In genomic region chr7:155298288-155298833, GRCh38 we compare ENCODE assay signal across 8 cellular contexts. TPM values are rescaled to one million over a fixed set of nuclear protein-coding genes. Genes with fewer than 3 reads are reported as not detected.
DNase-seq lines count a peak whose midpoint lies in the region; ATAC-seq and TF ChIP-seq lines count a peak whose summit lies in the region.

No MANE protein-coding gene starts in this region.

- H3K36me3 ChIP-seq in HCT116 (ENCODE audit: control insufficient read depth in 1 of 2, insufficient read depth in 2 of 2, low read length in 2 of 2) (peaks cover 5 to 7% of the 10 kb centered on the region in 2 experiments; a peak in 3 of 4 replicates), esophagus (ENCODE audit: control insufficient read depth in 2 of 2, insufficient read depth in 2 of 2, low read length in 1 of 2) (peaks cover 4 to 8% of the 10 kb centered on the region in 2 donors), neuron (ENCODE audit: insufficient read depth, low read length) (peaks cover 29% of the 10 kb centered on the region)

- CTCF ChIA-PET in HCT116 (lab: Charles Lee) (no interaction called here), T-cell (lab: Charles Lee) (interaction anchor here in 1 of 2 donors (1.3 to 4.8 kb wide), 4 partner anchors 9 to 371 kb away, joined by 5 to 33 read pairs (median 13); no protein-coding TSS in a partner anchor)

- peak overlapping the region; percentile 89 to 91 (median 90) for H3K4me3 Mint-ChIP-seq in T-cell

- RAD21 ChIA-PET in HCT116 (lab: Charles Lee; ENCODE audit: low non-redundant PET in 1 of 2, low total read pairs in 2 of 2, uncharacterized antibody in 2 of 2, unreplicated experiment in 2 of 2): no interaction called here

- no peak for TF ChIP-seq CTCF in HCT116 (IDR thresholded peaks at IDR 0.05 in 2 of 3, conservative IDR thresholded peaks at IDR 0.05 in 1 of 3; ENCODE audit: borderline replicate concordance in 1 of 3, insufficient read depth in 1 of 3, low read depth in 2 of 3, low read length in 2 of 3)

- H3K27ac Mint-ChIP-seq in T-cell: peak overlapping the region; percentile 96 to 99

- peak overlapping the region; percentile 87 for H3K4me2 ChIP-seq in HCT116 (ENCODE audit: low read length)

- H3K27ac ChIP-seq in HCT116 (ENCODE audit: low read depth, low read length): peak overlapping the region; percentile 90
- H3K27ac ChIP-seq in esophagus (ENCODE audit: low read depth in 2 of 2, low read length in 1 of 2): peak overlapping the region; percentile 92 to 96

- TF ChIP-seq RAD21 in HCT116 (IDR thresholded peaks at IDR 0.05; ENCODE audit: low read depth): no peak

- TF ChIP-seq POLR2A in HCT116 (IDR thresholded peaks at IDR 0.05; ENCODE audit: borderline replicate concordance, extremely low read depth, insufficient read depth, insufficient read length): no peak

- H3K4me1 Mint-ChIP-seq in T-cell: peaks cover 40 to 48% (median 40%) of the 10 kb centered on the region in 3 donors

- POLR2A ChIA-PET in HCT116 (lab: Charles Lee) (no interaction called here), T-cell (lab: Charles Lee) (interaction anchor here (0.6 to 4.1 kb wide), 3 partner anchors 93 to 346 kb away, joined by 3 to 41 read pairs (median 17); no protein-coding TSS in a partner anchor)

- no peaks in the 10 kb centered on the region for H3K27me3 Mint-ChIP-seq in T-cell

- H4K20me1 ChIP-seq in HCT116 (ENCODE audit: insufficient read depth): no peaks in the 10 kb centered on the region

- peak overlapping the region; percentile 74 for H3K9ac ChIP-seq in HCT116 (ENCODE audit: low read length)

- no peaks in the 10 kb centered on the region for H3K27me3 ChIP-seq in HCT116 (ENCODE audit: insufficient read depth, low read length)
- H3K27me3 ChIP-seq in esophagus (ENCODE audit: control insufficient read depth in 1 of 2, insufficient read depth in 2 of 2, low read length in 2 of 2): no peaks in the 10 kb centered on the region
- H3K27me3 ChIP-seq in neuron (ENCODE audit: insufficient read depth, low read length): no peaks in the 10 kb centered on the region

- H2AFZ ChIP-seq in HCT116 (ENCODE audit: low read depth, low read length, poor library complexity, severe bottlenecking): no peak overlapping the region
- H2AFZ ChIP-seq in neuron (ENCODE audit: low read depth, low read length): no peak overlapping the region

- DNase-seq in DMS53 (lab: John Stamatoyannopoulos, UW) (peak; percentile 71), HCT116 (ENCODE audit: low read depth, low spot score) (no peak), T-cell (peak in 6 of 34 experiments; percentile 3 to 20 (median 11)), NCI-H2029 treated with DMSO at 0.1 percent for 48 hours (lab: John Stamatoyannopoulos, UW) (no peak), NCI-H524 treated with DMSO at 0.1 percent for 48 hours (lab: John Stamatoyannopoulos, UW) (no peak)
- DNase-seq in effector CD4-positive, alpha-beta T cell: no peak

- H3K4me1 ChIP-seq in HCT116 (ENCODE audit: control insufficient read depth in 1 of 2, insufficient read depth in 2 of 2, low read length in 2 of 2): peaks cover 20 to 40% of the 10 kb centered on the region in 2 experiments
- peaks cover 5 to 9% of the 10 kb centered on the region in 2 donors for H3K4me1 ChIP-seq in esophagus (ENCODE audit: control insufficient read depth in 2 of 2, insufficient read depth in 2 of 2, low read length in 1 of 2)
- peaks cover 31% of the 10 kb centered on the region for H3K4me1 ChIP-seq in neuron (ENCODE audit: insufficient read depth, low read length)

- H3K9me2 ChIP-seq in HCT116 (ENCODE audit: insufficient read depth): no peaks in the 10 kb centered on the region

- H3K79me2 ChIP-seq in HCT116 (ENCODE audit: insufficient read depth, low read length): peaks cover 21% of the 10 kb centered on the region

- H3K9me3 ChIP-seq in HCT116 (ENCODE audit: control insufficient read depth in 1 of 2, insufficient read depth in 1 of 2, low read depth in 1 of 2, low read length in 2 of 2) (no peaks in the 10 kb centered on the region), esophagus (ENCODE audit: control insufficient read depth in 2 of 2, insufficient read depth in 1 of 2, low read depth in 1 of 2, low read length in 1 of 2) (no peaks in the 10 kb centered on the region), neuron (ENCODE audit: low read length) (no peaks in the 10 kb centered on the region)

- no TSS peak for BruUV-seq in HCT116 (replicated peaks; lab: Mats Ljungman, UMichigan)

- H3K9me3 Mint-ChIP-seq in T-cell: no peaks in the 10 kb centered on the region

- WGBS in esophagus, 2 donors: 0% methylated on average over 34 of the region's 34 CpGs

- ATAC-seq in HCT116 (peak; percentile 9), T-cell (replicated peaks in 1 of 4) (no peak)

- peaks cover 16% of the 10 kb centered on the region for H3K36me3 Mint-ChIP-seq in T-cell

- H3K4me3 ChIP-seq in HCT116 (replicated peaks in 1 of 2; ENCODE audit: low read depth in 1 of 2, low read length in 2 of 2) (peak overlapping the region; percentile 47 to 78), esophagus (ENCODE audit: low read depth in 1 of 2, low read length in 2 of 2) (peak overlapping the region; percentile 73 to 88), neuron (ENCODE audit: low read length) (peak overlapping the region; percentile 68)

- intact Hi-C loops in HCT116 (cut with micrococcal nuclease): loop anchor here (2.0 to 5.0 kb wide), 2 partner anchors 106 to 294 kb away; no protein-coding TSS in a partner anchor

TF ChIP-seq in HCT116, 20 proteins besides CTCF, POLR2A, EP300 and RAD21:
- no peak for TF ChIP-seq YY1 (IDR thresholded peaks at IDR 0.05; ENCODE audit: extremely low read depth, insufficient replicate concordance, low read depth, low read length)
- TF ChIP-seq EZH2phosphoT487 (IDR thresholded peaks at IDR 0.05; ENCODE audit: borderline replicate concordance): no peak
- TF ChIP-seq TCF7L2 (IDR thresholded peaks at IDR 0.05; ENCODE audit: borderline replicate concordance, extremely low read depth, insufficient read depth, insufficient read length): no peak
- TF ChIP-seq ATF3 (IDR thresholded peaks at IDR 0.05): no peak
- no peak for TF ChIP-seq CEBPB (IDR thresholded peaks at IDR 0.05; ENCODE audit: low read depth)
- TF ChIP-seq, protein P1, sequence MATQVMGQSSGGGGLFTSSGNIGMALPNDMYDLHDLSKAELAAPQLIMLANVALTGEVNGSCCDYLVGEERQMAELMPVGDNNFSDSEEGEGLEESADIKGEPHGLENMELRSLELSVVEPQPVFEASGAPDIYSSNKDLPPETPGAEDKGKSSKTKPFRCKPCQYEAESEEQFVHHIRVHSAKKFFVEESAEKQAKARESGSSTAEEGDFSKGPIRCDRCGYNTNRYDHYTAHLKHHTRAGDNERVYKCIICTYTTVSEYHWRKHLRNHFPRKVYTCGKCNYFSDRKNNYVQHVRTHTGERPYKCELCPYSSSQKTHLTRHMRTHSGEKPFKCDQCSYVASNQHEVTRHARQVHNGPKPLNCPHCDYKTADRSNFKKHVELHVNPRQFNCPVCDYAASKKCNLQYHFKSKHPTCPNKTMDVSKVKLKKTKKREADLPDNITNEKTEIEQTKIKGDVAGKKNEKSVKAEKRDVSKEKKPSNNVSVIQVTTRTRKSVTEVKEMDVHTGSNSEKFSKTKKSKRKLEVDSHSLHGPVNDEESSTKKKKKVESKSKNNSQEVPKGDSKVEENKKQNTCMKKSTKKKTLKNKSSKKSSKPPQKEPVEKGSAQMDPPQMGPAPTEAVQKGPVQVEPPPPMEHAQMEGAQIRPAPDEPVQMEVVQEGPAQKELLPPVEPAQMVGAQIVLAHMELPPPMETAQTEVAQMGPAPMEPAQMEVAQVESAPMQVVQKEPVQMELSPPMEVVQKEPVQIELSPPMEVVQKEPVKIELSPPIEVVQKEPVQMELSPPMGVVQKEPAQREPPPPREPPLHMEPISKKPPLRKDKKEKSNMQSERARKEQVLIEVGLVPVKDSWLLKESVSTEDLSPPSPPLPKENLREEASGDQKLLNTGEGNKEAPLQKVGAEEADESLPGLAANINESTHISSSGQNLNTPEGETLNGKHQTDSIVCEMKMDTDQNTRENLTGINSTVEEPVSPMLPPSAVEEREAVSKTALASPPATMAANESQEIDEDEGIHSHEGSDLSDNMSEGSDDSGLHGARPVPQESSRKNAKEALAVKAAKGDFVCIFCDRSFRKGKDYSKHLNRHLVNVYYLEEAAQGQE (IDR thresholded peaks at IDR 0.05; ENCODE audit: low read depth): no peak
- TF ChIP-seq JUND (IDR thresholded peaks at IDR 0.05): no peak
- TF ChIP-seq ELF1 (IDR thresholded peaks at IDR 0.05; ENCODE audit: borderline replicate concordance, low read depth): no peak
- TF ChIP-seq SP1 (IDR thresholded peaks at IDR 0.05; ENCODE audit: low read depth): no peak
- no peak for TF ChIP-seq SRF (IDR thresholded peaks at IDR 0.05; ENCODE audit: low read depth)
- TF ChIP-seq CBX3 (IDR thresholded peaks at IDR 0.05; ENCODE audit: low read depth): no peak
- TF ChIP-seq POLR2AphosphoS5 (IDR thresholded peaks at IDR 0.05; ENCODE audit: low read depth, low read length): no peak
- TF ChIP-seq ZNF274 (IDR thresholded peaks at IDR 0.05; ENCODE audit: low read depth, low read length): no peak
- no peak for TF ChIP-seq EGR1 (IDR thresholded peaks at IDR 0.05; ENCODE audit: low read depth)
- TF ChIP-seq EZH2 (IDR thresholded peaks at IDR 0.05): no peak
- TF ChIP-seq, protein P2, sequence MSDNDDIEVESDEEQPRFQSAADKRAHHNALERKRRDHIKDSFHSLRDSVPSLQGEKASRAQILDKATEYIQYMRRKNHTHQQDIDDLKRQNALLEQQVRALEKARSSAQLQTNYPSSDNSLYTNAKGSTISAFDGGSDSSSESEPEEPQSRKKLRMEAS (IDR thresholded peaks at IDR 0.05): no peak
- TF ChIP-seq ZFX (IDR thresholded peaks at IDR 0.05): no peak

RNA-seq across cellular contexts. Expression of gene INSIG1, which starts 0.7 kb away (rescaled TPM):
- total RNA-seq in HCT116 (2021; ENCODE audit: unreplicated experiment): 54.7 TPM
- 38.7 and 45.5 TPM in 2 replicates for polyA plus RNA-seq in HCT116 (2012)
- total RNA-seq in T-cell: 10 to 100 TPM; 38.0 to 47.3 (median 42.4) TPM
- 10 to 100 TPM; 17.7 to 40.3 TPM for polyA plus RNA-seq in esophagus
